In the genomic region with DNA sequence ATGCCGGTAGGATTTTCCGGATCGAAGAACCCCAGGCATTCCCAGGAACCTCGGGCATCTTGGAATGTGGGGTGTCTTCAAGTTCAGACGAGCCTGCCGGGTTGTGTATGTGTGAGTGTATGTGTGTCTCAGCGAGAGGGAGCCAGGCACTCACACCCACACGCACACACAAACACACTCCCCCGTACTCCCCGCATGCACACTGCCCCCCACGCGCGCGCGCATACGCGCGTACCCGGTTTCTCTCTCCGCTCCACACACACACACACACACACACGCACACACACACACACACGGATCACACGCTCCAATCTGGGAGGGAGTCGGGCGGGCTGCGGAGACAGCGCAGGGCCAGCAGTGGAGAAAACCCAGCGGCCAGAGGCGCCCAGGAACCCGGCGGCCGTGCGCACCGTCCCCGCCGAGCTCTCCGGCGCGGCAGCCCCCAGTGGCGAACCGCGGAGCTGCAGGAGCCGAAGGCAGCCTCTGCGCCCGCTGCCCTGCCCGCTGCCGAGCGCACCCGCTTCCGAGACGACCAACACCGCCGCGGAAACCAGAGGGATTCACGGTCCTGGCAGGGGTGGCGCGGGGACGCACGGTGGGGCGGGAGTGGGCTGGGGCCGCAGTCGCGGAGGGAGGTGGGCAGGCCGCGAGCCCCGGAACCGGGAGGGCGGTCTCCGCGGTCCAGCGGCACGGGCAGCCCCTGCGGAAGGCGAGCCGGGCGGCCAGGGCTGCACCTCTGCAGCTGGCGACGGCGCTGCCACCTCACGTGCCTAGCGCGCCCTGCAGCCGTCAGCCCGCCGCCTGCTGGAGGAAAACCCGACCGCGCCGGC, we compare ENCODE assay signal across 8 cellular contexts. TPM values are rescaled to one million over a fixed set of nuclear protein-coding genes. Genes with fewer than 3 reads are reported as not detected.
DNase-seq lines count a peak whose midpoint lies in the region; ATAC-seq and TF ChIP-seq lines count a peak whose summit lies in the region.

A gene (minus strand): TSS at position 125 of the 830 bp plus-strand sequence.

- no peaks in the 10 kb centered on the region; the same call in 1 of the 2 replicates for H3K27me3 ChIP-seq in MM.1S (replicated peaks; ENCODE audit: insufficient read depth, low read length)
- no peaks in the 10 kb centered on the region for H3K27me3 ChIP-seq in body of pancreas
- H3K27me3 ChIP-seq in iPS-18a (ENCODE audit: control insufficient read depth, insufficient read depth, low read length), result peaks cover 34% of the 10 kb centered on the region
- H3K27me3 ChIP-seq in skeletal muscle satellite cell (ENCODE audit: control insufficient read depth, insufficient read depth, low read length), result peaks cover 29% of the 10 kb centered on the region

- no peaks in the 10 kb centered on the region for H3K9me2 ChIP-seq in MM.1S (replicated peaks; ENCODE audit: insufficient read depth, low read length)

- ATAC-seq in GM21526 (IDR thresholded peaks at IDR 0.05; ENCODE audit: low FRiP score, unreplicated experiment), result peak; percentile 80
- ATAC-seq in body of pancreas, result peak; percentile 97
- no peak for ATAC-seq in HG03095 (IDR thresholded peaks at IDR 0.05; ENCODE audit: unreplicated experiment)

- no peak within 1 kb of the TSS for H3K27ac ChIP-seq in MM.1S (ENCODE audit: low read length)
- H3K27ac ChIP-seq in body of pancreas, result peak within 1 kb of the TSS; percentile 70 to 88 (median 84)
- H3K27ac ChIP-seq in iPS-18a (ENCODE audit: low read length), result no peak within 1 kb of the TSS

- H3K9ac ChIP-seq in MM.1S (ENCODE audit: low read length), result no peak within 1 kb of the TSS; the same call in 1 of the 2 replicates
- peak within 1 kb of the TSS; percentile 38 for H3K9ac ChIP-seq in iPS-18a (ENCODE audit: low read length)
- H3K9ac ChIP-seq in skeletal muscle satellite cell (ENCODE audit: low read depth, low read length), result no peak within 1 kb of the TSS

- peak within 1 kb of the TSS; percentile 60 for H3K4me3 ChIP-seq in MM.1S (ENCODE audit: low read length)
- H3K4me3 ChIP-seq in body of pancreas, result peak within 1 kb of the TSS; percentile 31 to 36
- peak within 1 kb of the TSS; percentile 73 for H3K4me3 ChIP-seq in iPS-18a (ENCODE audit: low read length)
- H3K4me3 ChIP-seq in skeletal muscle satellite cell (ENCODE audit: low read length), result peak within 1 kb of the TSS; percentile 71

- peak in 1 of 3 donors; percentile 21 for TF ChIP-seq POLR2A in body of pancreas (IDR thresholded peaks at IDR 0.05)

- TF ChIP-seq CTCF in MM.1S (IDR thresholded peaks at IDR 0.05; ENCODE audit: low read length), result peak; percentile 45; the same call in 1 of the 2 replicates
- TF ChIP-seq CTCF in body of pancreas (IDR thresholded peaks at IDR 0.05), result peak; percentile 32 to 77 (median 64)

- H2AFZ ChIP-seq in MM.1S (ENCODE audit: low read length), result 0 out of 2 replicates have a peak within 1 kb of the TSS, but pooled peaks have one; percentile 58

- no peaks in the 10 kb centered on the region for H3F3A ChIP-seq in MM.1S (ENCODE audit: insufficient read depth, low read length)

- WGBS in body of pancreas, 2 donors, result 0% methylated on average over 11 to 89 of the region's 89 CpGs

- H3K4me2 ChIP-seq in MM.1S (ENCODE audit: low read depth, low read length) (peak within 1 kb of the TSS; percentile 65; the same call in 1 of the 2 replicates), skeletal muscle satellite cell (ENCODE audit: low read length) (peak within 1 kb of the TSS; percentile 95)

- H3K4me1 ChIP-seq in MM.1S (ENCODE audit: low read length) (no peaks in the 10 kb centered on the region), body of pancreas (peaks cover 22% of the 10 kb centered on the region), iPS-18a (ENCODE audit: control insufficient read depth, low read depth, low read length) (peaks cover 25% of the 10 kb centered on the region), skeletal muscle satellite cell (ENCODE audit: control insufficient read depth, insufficient read depth, low read length) (peaks cover 4% of the 10 kb centered on the region)

- intact Hi-C loops in body of pancreas (cut with DNase I), result loop anchor here (10.0 kb wide), 1 partner anchor 253 kb away; no protein-coding TSS in a partner anchor

- H4K20me1 ChIP-seq in MM.1S (ENCODE audit: insufficient read depth, low read length), result no peaks in the 10 kb centered on the region

- DNase-seq in COLO829 (ENCODE audit: low spot score) (peak; percentile 17), MM.1S (peak; percentile 74), T-helper 9 cell (peak; percentile 18), body of pancreas (peak; percentile 78 to 84 (median 84))

- H3K36me3 ChIP-seq in MM.1S (replicated peaks; ENCODE audit: insufficient read depth, low read length) (no peaks in the 10 kb centered on the region), body of pancreas (replicated peaks in 1 of 2; ENCODE audit: insufficient read depth in 1 of 2, low read depth in 2 of 2) (no peaks in the 10 kb centered on the region), iPS-18a (ENCODE audit: control insufficient read depth, low read depth, low read length) (no peaks in the 10 kb centered on the region), skeletal muscle satellite cell (ENCODE audit: insufficient read depth, low read length) (no peaks in the 10 kb centered on the region)

- H3K9me3 ChIP-seq in MM.1S (replicated peaks; ENCODE audit: insufficient read depth, low read length) (no peaks in the 10 kb centered on the region), body of pancreas (no peaks in the 10 kb centered on the region), iPS-18a (ENCODE audit: control insufficient read depth, low read depth, low read length) (no peaks in the 10 kb centered on the region), skeletal muscle satellite cell (replicated peaks; ENCODE audit: low read length) (no peaks in the 10 kb centered on the region)

- no peaks in the 10 kb centered on the region for H3K79me2 ChIP-seq in MM.1S (ENCODE audit: low read length)

RNA-seq across cellular contexts. Expression of the gene that starts here (rescaled TPM):
- total RNA-seq in body of pancreas, result under 1 TPM in 1 of 2 donors, not detected in 1; 0.33 TPM
- total RNA-seq in skeletal muscle satellite cell (2012; rRNA removed), result not detected in 2 replicates

Comparison
In these comparisons a context has a peak if more than half of its experiments do, and no peak if none do; other contexts are left out.
1. Peak in DNase-seq, ATAC-seq, H3K4me3 ChIP-seq and H3K27ac ChIP-seq in body of pancreas; RNA of the gene not detected or under 1 TPM.
2. DNase-seq: peak in every context shown above with its lines; median percentile 84 in body of pancreas; 74 in MM.1S; 18 in T-helper 9 cell; 17 in COLO829.